ENCODE assay signal across 8 cellular contexts in genomic region chr19:35153701-35154534, GRCh38. TPM values are rescaled to one million over a fixed set of nuclear protein-coding genes. Genes with fewer than 3 reads are reported as not detected.
DNase-seq lines count a peak whose midpoint lies in the region; ATAC-seq, FAIRE-seq and TF ChIP-seq lines count a peak whose summit lies in the region.

No MANE protein-coding gene starts in this region.

- H3K9me2 ChIP-seq in OCI-LY7 (ENCODE audit: insufficient read depth, low read length): no peaks in the 10 kb centered on the region

- CTCF ChIA-PET in OCI-LY7 (lab: Charles Lee; ENCODE audit: unreplicated experiment): interaction anchor here (0.6 to 1.5 kb wide), 4 partner anchors 9 to 59 kb away, joined by 3 to 14 read pairs (median 4); no protein-coding TSS in a partner anchor

- intact Hi-C loops in OCI-LY7 (cut with micrococcal nuclease; ENCODE audit: unreplicated experiment): loop anchor here (2.0 kb wide), 1 partner anchor 57 kb away; no protein-coding TSS in a partner anchor
- intact Hi-C loops in gastrocnemius medialis (cut with DNase I; ENCODE audit: low total_unique reads): no loop called here

- H3K4me2 ChIP-seq in OCI-LY7 (ENCODE audit: low read length): peak overlapping the region; percentile 82

- peak overlapping the region; percentile 36; the same call in 1 of the 2 replicates for H2AFZ ChIP-seq in OCI-LY7 (ENCODE audit: low read length)

- peaks cover 27% of the 10 kb centered on the region for H3K27me3 ChIP-seq in cardiac muscle cell
- peaks cover 30 to 53% (median 39%) of the 10 kb centered on the region in 3 donors for H3K27me3 ChIP-seq in gastrocnemius medialis

- H3K27ac ChIP-seq in OCI-LY7 (ENCODE audit: low read depth, low read length, poor library complexity, severe bottlenecking): peak overlapping the region; percentile 51
- H3K27ac ChIP-seq in cardiac muscle cell: no peak overlapping the region
- peak overlapping the region; percentile 68 to 77 (median 74) for H3K27ac ChIP-seq in gastrocnemius medialis

- DNase-seq in SIG-M5 treated with dmso at 0.1 percent for 504 hours (lab: John Stamatoyannopoulos, UW; ENCODE audit: unreplicated experiment) (peak; percentile 34), SIG-M5 (lab: John Stamatoyannopoulos, UW) (no peak), OCI-LY7 (ENCODE audit: low spot score) (peak; percentile 59), cardiac muscle cell (ENCODE audit: low read depth in 1 of 2, low spot score in 1 of 2) (peak; percentile 48 to 55), gastrocnemius medialis (no peak), D721Med (ENCODE audit: insufficient read length, low spot score) (no peak), NCI-H1048 (lab: John Stamatoyannopoulos, UW) (no peak)
- peak; percentile 67 for DNase-seq in activated T-helper 9 cell treated with anti-CD3 and anti-CD28 coated beads, Interleukin-2, amount 50 U/mL, for 16 hours (ENCODE audit: low read depth)

- in situ Hi-C loops in gastrocnemius medialis (cut with MboI; ENCODE audit: low sequenced_read_pairs in 4 of 4): loop anchor here in 1 of 4 donors (10.0 kb wide), 1 partner anchor 111 kb away; the partner anchor contains the start of gene USF2

- no peaks in the 10 kb centered on the region for H3K9me3 ChIP-seq in OCI-LY7 (ENCODE audit: low read length)
- H3K9me3 ChIP-seq in cardiac muscle cell (ENCODE audit: low read depth): no peaks in the 10 kb centered on the region
- no peaks in the 10 kb centered on the region for H3K9me3 ChIP-seq in gastrocnemius medialis

- POLR2A ChIA-PET in OCI-LY7 (lab: Charles Lee): interaction anchor here (1.5 kb wide), 1 partner anchor 12 kb away, joined by 5 read pairs; no protein-coding TSS in a partner anchor

- no peak for ATAC-seq in gastrocnemius medialis

- peak overlapping the region; percentile 81 for H3K4me3 ChIP-seq in OCI-LY7 (ENCODE audit: low read depth, low read length, poor library complexity, severe bottlenecking)
- H3K4me3 ChIP-seq in cardiac muscle cell: peak overlapping the region; percentile 39
- H3K4me3 ChIP-seq in gastrocnemius medialis: peak overlapping the region; percentile 53 to 69 (median 56)

- H3K36me3 ChIP-seq in OCI-LY7 (ENCODE audit: insufficient read depth, low read length) (peaks cover 24% of the 10 kb centered on the region), cardiac muscle cell (no peaks in the 10 kb centered on the region), gastrocnemius medialis (no peaks in the 10 kb centered on the region)

- BruUV-seq in OCI-LY7 (replicated peaks; lab: Mats Ljungman, UMichigan): no TSS peak

- no peak for TF ChIP-seq POLR2A in gastrocnemius medialis (IDR thresholded peaks at IDR 0.05)

- peaks cover 17% of the 10 kb centered on the region; the same call in 1 of the 2 replicates for H3K79me2 ChIP-seq in OCI-LY7 (ENCODE audit: insufficient read depth, low read depth, low read length)

- H3K4me1 ChIP-seq in OCI-LY7 (ENCODE audit: insufficient read depth, low read length, poor library complexity, severe bottlenecking): peaks cover 24% of the 10 kb centered on the region
- peaks cover 6% of the 10 kb centered on the region for H3K4me1 ChIP-seq in cardiac muscle cell (ENCODE audit: low read depth)
- H3K4me1 ChIP-seq in gastrocnemius medialis: peaks cover 0 to 10% of the 10 kb centered on the region in 2 donors

- H4K20me1 ChIP-seq in OCI-LY7 (ENCODE audit: insufficient read depth, low read length): no peaks in the 10 kb centered on the region

- TF ChIP-seq CTCF in OCI-LY7 (conservative IDR thresholded peaks at IDR 0.05; ENCODE audit: low read length) (peak; percentile 71), cardiac muscle cell (IDR thresholded peaks at IDR 0.05; ENCODE audit: low read depth, low read length) (peak; percentile 65), gastrocnemius medialis (IDR thresholded peaks at IDR 0.05 in 4 of 5, conservative IDR thresholded peaks at IDR 0.05 in 1 of 5) (peak in 4 of 5 experiments; percentile 26 to 51 (median 44)), D721Med (IDR thresholded peaks at IDR 0.05; ENCODE audit: insufficient read depth, missing control alignments) (no peak)

- no peak for FAIRE-seq in D721Med (lab: Jason Lieb, UNC)

RNA-seq across cellular contexts. Expression of gene FXYD5, which starts 0.6 kb away (rescaled TPM):
- total RNA-seq in OCI-LY7 (2014; rRNA removed; shearing (Covaris generic)): 76.8 and 82.1 TPM in 2 replicates
- 147 and 155 TPM in 2 replicates for total RNA-seq in OCI-LY7 (2022)
- total RNA-seq in cardiac muscle cell: 12.2 and 14.5 TPM in 2 replicates
- polyA plus RNA-seq in cardiac muscle cell: 11.3 and 19.3 TPM in 2 replicates
- total RNA-seq in gastrocnemius medialis: 10 to 100 TPM in 3 of 4 donors, 1 to 10 TPM in 1; 5.2 to 23.3 (median 14.3) TPM

RNA-seq across cellular contexts. Expression of gene FXYD7, which starts 10.9 kb away (rescaled TPM):
- total RNA-seq in OCI-LY7 (2014; rRNA removed; shearing (Covaris generic)): 0.50 and 1.2 TPM in 2 replicates
- 6.1 and 6.3 TPM in 2 replicates for total RNA-seq in OCI-LY7 (2022)
- 2.6 and 4.5 TPM in 2 replicates for total RNA-seq in cardiac muscle cell
- polyA plus RNA-seq in cardiac muscle cell: 3.5 and 5.0 TPM in 2 replicates
- under 1 TPM in 1 of 4 donors, not detected in 3; 0.40 TPM for total RNA-seq in gastrocnemius medialis

RNA-seq across cellular contexts. Expression of gene FXYD1, which starts 15.3 kb away (rescaled TPM):
- total RNA-seq in OCI-LY7 (2014; rRNA removed; shearing (Covaris generic)): 0.57 and 1.8 TPM in 2 replicates
- total RNA-seq in OCI-LY7 (2022) (5.5 and 11.5 TPM in 2 replicates), cardiac muscle cell (105 and 154 TPM in 2 replicates), gastrocnemius medialis (100 to 1,000 TPM; 215 to 235 (median 225) TPM)
- 268 and 314 TPM in 2 replicates for polyA plus RNA-seq in cardiac muscle cell

RNA-seq across cellular contexts. Expression of gene LGI4, which starts 19.1 kb away (rescaled TPM):
- 0.28 and 1.1 TPM in 2 replicates for total RNA-seq in OCI-LY7 (2014; rRNA removed; shearing (Covaris generic))
- total RNA-seq in OCI-LY7 (2022) (2.7 and 5.9 TPM in 2 replicates), cardiac muscle cell (42.0 and 45.5 TPM in 2 replicates), gastrocnemius medialis (10 to 100 TPM; 16.1 to 31.5 (median 27.2) TPM)
- 26.7 and 27.5 TPM in 2 replicates for polyA plus RNA-seq in cardiac muscle cell

RNA-seq across cellular contexts. Expression of gene FXYD3, which starts 38.3 kb away (rescaled TPM):
- 0.35 TPM in 1 of 2 replicates, not detected in the other for total RNA-seq in OCI-LY7 (2014; rRNA removed; shearing (Covaris generic))
- total RNA-seq in OCI-LY7 (2022): 0.88 TPM in 1 of 2 replicates, not detected in the other
- total RNA-seq in cardiac muscle cell: not detected in 2 replicates
- polyA plus RNA-seq in cardiac muscle cell: 0.35 TPM in 1 of 2 replicates, not detected in the other
- total RNA-seq in gastrocnemius medialis: 10 to 100 TPM in 1 of 4 donors, under 1 TPM in 1, not detected in 2; 0.26 to 13.4 TPM

Comparison
In these comparisons a context has a peak if more than half of its experiments do, and no peak if none do; other contexts are left out.
1. DNase-seq: peak in SIG-M5 treated with dmso at 0.1 percent for 504 hours (single experiment), OCI-LY7 (single experiment), activated T-helper 9 cell treated with anti-CD3 and anti-CD28 coated beads, Interleukin-2, amount 50 U/mL, for 16 hours (single experiment) and cardiac muscle cell (2 of 2); none in SIG-M5 (single experiment), gastrocnemius medialis (0 of 2), D721Med (single experiment) and NCI-H1048 (single experiment).
2. Peak in every context shown above with its lines, with median percentiles within 50 percentile points of each other: H3K4me3 ChIP-seq.